ENCODE assay signal across 8 cellular contexts in genomic region chr21:14762734-14763694, GRCh38.
DNase-seq lines count a peak whose midpoint lies in the region; ATAC-seq and TF ChIP-seq lines count a peak whose summit lies in the region.

No MANE protein-coding gene starts in this region.

- H3F3A ChIP-seq in OCI-LY1 (ENCODE audit: insufficient read depth, low read length): no peaks in the 10 kb centered on the region

- H3K4me3 Mint-ChIP-seq in CD14-positive monocyte: no peak overlapping the region

- peaks cover 7% of the 10 kb centered on the region for H3K9me3 ChIP-seq in OCI-LY1 (ENCODE audit: low read length)

- ATAC-seq in GM18868 (IDR thresholded peaks at IDR 0.05; ENCODE audit: unreplicated experiment) (peak; percentile 94), HG02852 (IDR thresholded peaks at IDR 0.05; ENCODE audit: unreplicated experiment) (peak; percentile 96), left lobe of liver (peak; percentile 60)

- peaks cover 0 to 5% of the 10 kb centered on the region in 2 donors for H3K36me3 Mint-ChIP-seq in CD14-positive monocyte

- TF ChIP-seq CTCF in OCI-LY1 (IDR thresholded peaks at IDR 0.05; ENCODE audit: low read length): no peak
- TF ChIP-seq CTCF in CD14-positive monocyte (IDR thresholded peaks at IDR 0.05): no peak

- H3K27ac ChIP-seq in OCI-LY1 (ENCODE audit: low read depth, low read length, poor library complexity, severe bottlenecking): peak overlapping the region; percentile 99

- no peak overlapping the region for H3K27ac Mint-ChIP-seq in CD14-positive monocyte

- no peaks in the 10 kb centered on the region for H3K79me2 ChIP-seq in OCI-LY1 (ENCODE audit: insufficient read depth, low read length)

- peaks cover 0 to 1% (median 0%) of the 10 kb centered on the region in 3 donors for H3K27me3 Mint-ChIP-seq in CD14-positive monocyte (ENCODE audit: low read depth in 3 of 3)

- no peaks in the 10 kb centered on the region for H3K9me2 ChIP-seq in OCI-LY1 (ENCODE audit: low read depth, low read length)

- peak overlapping the region; percentile 91 for H3K4me2 ChIP-seq in OCI-LY1 (ENCODE audit: low read length)

- no peaks in the 10 kb centered on the region for H4K20me1 ChIP-seq in OCI-LY1 (ENCODE audit: insufficient read depth, low read length)

- DNase-seq in left lobe of liver (ENCODE audit: low spot score) (no peak), NCI-H187 (lab: John Stamatoyannopoulos, UW) (no peak), NCI-H146 (lab: John Stamatoyannopoulos, UW) (no peak), CD14-positive monocyte (ENCODE audit: low spot score) (no peak)
- no peak for DNase-seq in stimulated activated CD4-positive, alpha-beta T cell treated with anti-CD3 and anti-CD28 coated beads, Interleukin-1b, Interleukin-23, amount 100 ng/mL, for 48 hours

- H3K27me3 ChIP-seq in OCI-LY1 (ENCODE audit: insufficient read depth, low read length): no peaks in the 10 kb centered on the region

- peak overlapping the region; percentile 73 for H3K9ac ChIP-seq in OCI-LY1 (ENCODE audit: low read length)

- no peaks in the 10 kb centered on the region for H3K36me3 ChIP-seq in OCI-LY1 (ENCODE audit: insufficient read depth, low read length)

- H2AFZ ChIP-seq in OCI-LY1 (ENCODE audit: low read length): peak overlapping the region; percentile 39; the same call in 1 of the 2 replicates

- H3K4me1 Mint-ChIP-seq in CD14-positive monocyte: peaks cover 10% of the 10 kb centered on the region

- intact Hi-C loops in CD14-positive monocyte (cut with micrococcal nuclease): loop anchor here in 1 of 2 donors (10.0 kb wide), 1 partner anchor 358 kb away; no protein-coding TSS in a partner anchor

- H3K9me3 Mint-ChIP-seq in CD14-positive monocyte: peaks cover 0 to 5% (median 0%) of the 10 kb centered on the region in 7 donors

- peaks cover 36% of the 10 kb centered on the region for H3K4me1 ChIP-seq in OCI-LY1 (ENCODE audit: insufficient read depth, low read length, severe bottlenecking)

- H3K4me3 ChIP-seq in OCI-LY1 (ENCODE audit: low read depth, low read length, poor library complexity, severe bottlenecking): peak overlapping the region; percentile 61
